Comparison of ENCODE assay signal across 30 cellular contexts in the genomic region with DNA sequence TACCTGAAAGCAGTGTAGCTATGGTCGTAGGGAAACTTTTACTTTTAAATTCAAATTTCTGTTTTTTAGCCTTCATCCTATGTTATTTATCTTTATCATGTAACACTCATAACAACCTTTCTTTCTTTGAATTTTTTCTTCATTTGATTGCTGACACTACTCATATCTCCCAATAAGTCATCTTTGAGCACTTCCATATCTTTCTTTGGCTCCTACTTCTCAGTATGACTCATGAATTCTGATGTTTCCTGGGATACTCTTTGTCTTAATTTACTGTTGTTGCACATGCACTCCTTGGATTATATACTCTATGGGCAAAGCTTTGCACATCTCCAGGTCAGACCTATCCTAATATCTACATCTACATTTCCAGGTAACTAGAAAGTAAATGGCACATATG. TPM values are rescaled to one million over a fixed set of nuclear protein-coding genes. Genes with fewer than 3 reads are reported as not detected.
"Had no signal": no experiment of that assay in that cellular context is flagged by ENCODE, and none has a peak within 500 bp of the region (broad histone marks: within the 10 kb centered on the region; RNA-seq: fewer than 3 reads in every experiment).

No MANE protein-coding gene starts in this region.

- H3K36me3 Mint-ChIP-seq: memory B cell; mesothelial cell of epicardium; natural killer cell treated with Interleukin-12 subunit alpha and Interleukin-12 subunit beta and Interleukin-15 and Interleukin-18, amount 100 ng/mL, for 72 hours; neural progenitor cell; stimulated activated naive B cell treated with anti-CD40 and anti-IgM and Interleukin-4, amounts not matched to agents 10 μg/mL and 1 μg/mL and 100 μg/mL, for 72 hours had no signal

- H3K79me2 ChIP-seq: parathyroid adenoma had no signal

- H3K4me2 ChIP-seq: neural progenitor cell had no signal

- ATAC-seq: esophagus mucosa; heart right ventricle; left cardiac atrium; natural killer cell treated with Interleukin-12 subunit alpha and Interleukin-12 subunit beta and Interleukin-15 and Interleukin-18, amount 100 ng/mL, for 72 hours; sciatic nerve; stimulated activated naive B cell treated with anti-CD40 and anti-IgM and Interleukin-4, amounts not matched to agents 10 μg/mL and 1 μg/mL and 100 μg/mL, for 72 hours; stimulated activated naive CD8-positive, alpha-beta T cell treated with anti-CD3 and anti-CD28 coated beads, Interleukin-15, amount 100 ng/mL, for 72 hours had no signal

- H3K9me3 Mint-ChIP-seq: memory B cell; mesothelial cell of epicardium; neural progenitor cell; stimulated activated naive CD8-positive, alpha-beta T cell treated with anti-CD3 and anti-CD28 coated beads, Interleukin-15, amount 100 ng/mL, for 72 hours had no signal

- H3K4me1 ChIP-seq: heart right ventricle, left ventricle myocardium inferior, lower lobe of right lung, neural progenitor cell, parathyroid adenoma, prostate gland, spleen, transverse colon had no signal

- H3K9me3 ChIP-seq: heart right ventricle, left ventricle myocardium inferior, lower lobe of right lung, prostate gland, spleen, thoracic aorta, transverse colon had no signal

- H3K4me3 ChIP-seq: heart right ventricle, left ventricle myocardium inferior, lower lobe of right lung, neural progenitor cell, prostate gland, spleen, thoracic aorta, transverse colon had no signal

- H3K4me3 Mint-ChIP-seq: memory B cell; mesothelial cell of epicardium; natural killer cell treated with Interleukin-12 subunit alpha and Interleukin-12 subunit beta and Interleukin-15 and Interleukin-18, amount 100 ng/mL, for 72 hours; neural progenitor cell; stimulated activated naive B cell treated with anti-CD40 and anti-IgM and Interleukin-4, amounts not matched to agents 10 μg/mL and 1 μg/mL and 100 μg/mL, for 72 hours; stimulated activated naive CD8-positive, alpha-beta T cell treated with anti-CD3 and anti-CD28 coated beads, Interleukin-15, amount 100 ng/mL, for 72 hours had no signal

- H3K27ac Mint-ChIP-seq: memory B cell; mesothelial cell of epicardium; natural killer cell treated with Interleukin-12 subunit alpha and Interleukin-12 subunit beta and Interleukin-15 and Interleukin-18, amount 100 ng/mL, for 72 hours; neural progenitor cell; stimulated activated naive B cell treated with anti-CD40 and anti-IgM and Interleukin-4, amounts not matched to agents 10 μg/mL and 1 μg/mL and 100 μg/mL, for 72 hours; stimulated activated naive CD8-positive, alpha-beta T cell treated with anti-CD3 and anti-CD28 coated beads, Interleukin-15, amount 100 ng/mL, for 72 hours had no signal

- H3K27ac ChIP-seq: heart right ventricle, left ventricle myocardium inferior, lower lobe of right lung, neural progenitor cell, parathyroid adenoma, prostate gland, spleen, thoracic aorta, transverse colon had no signal

- FAIRE-seq: endometrium, frontal cortex had no signal

- H2AFZ ChIP-seq: neural progenitor cell, parathyroid adenoma had no signal

- H3K36me3 ChIP-seq: heart right ventricle, left ventricle myocardium inferior, lower lobe of right lung, neural progenitor cell, prostate gland, spleen, thoracic aorta, transverse colon had no signal

- H3K27me3 ChIP-seq: heart right ventricle, neural progenitor cell, spleen, transverse colon had no signal

- H3K9ac ChIP-seq: neural progenitor cell, parathyroid adenoma had no signal

- DNase-seq: effector memory CD4-positive, alpha-beta T cell; heart right ventricle; islet precursor cell; left cardiac atrium; left ventricle myocardium inferior; lower lobe of right lung; occipital lobe; retina; spleen; stimulated activated CD4-positive, alpha-beta T cell treated with anti-CD3 and anti-CD28 coated beads, Interleukin-15, amount 100 ng/mL, for 24 hours; stimulated activated CD4-positive, alpha-beta T cell treated with anti-CD3 and anti-CD28 coated beads, Interleukin-1b, Interleukin-23, amount 100 ng/mL, for 48 hours; stimulated activated CD4-positive, alpha-beta T cell treated with anti-CD3 and anti-CD28 coated beads, Interleukin-4, amount 100 ng/mL, for 4 hours; stimulated activated naive B cell treated with anti-CD40 and anti-IgM and Interleukin-4, amounts not matched to agents 10 μg/mL and 1 μg/mL and 100 μg/mL, for 72 hours; stimulated activated naive CD8-positive, alpha-beta T cell treated with anti-CD3 and anti-CD28 coated beads, Interleukin-15, amount 100 ng/mL, for 72 hours; substantia nigra; transverse colon had no signal

- H3K4me1 Mint-ChIP-seq: memory B cell; mesothelial cell of epicardium; neural progenitor cell; stimulated activated naive B cell treated with anti-CD40 and anti-IgM and Interleukin-4, amounts not matched to agents 10 μg/mL and 1 μg/mL and 100 μg/mL, for 72 hours; stimulated activated naive CD8-positive, alpha-beta T cell treated with anti-CD3 and anti-CD28 coated beads, Interleukin-15, amount 100 ng/mL, for 72 hours had no signal

RNA-seq across cellular contexts. Expression of a gene that starts 18.1 kb away (rescaled TPM):
- total RNA-seq: esophagus mucosa; fibroblast of lung; heart right ventricle; left cardiac atrium; left ventricle myocardium inferior; lower lobe of right lung; mesothelial cell of epicardium; natural killer cell treated with Interleukin-12 subunit alpha and Interleukin-12 subunit beta and Interleukin-15 and Interleukin-18, amount 100 ng/mL, for 72 hours; occipital lobe; prostate gland; sciatic nerve; skeletal muscle tissue; spleen; thoracic aorta; transverse colon; ureter had no signal
- polyA plus RNA-seq: fibroblast of lung had no signal

RNA-seq across cellular contexts. Expression of a gene that starts 19.9 kb away (rescaled TPM):
- total RNA-seq: esophagus mucosa; fibroblast of lung; heart right ventricle; left cardiac atrium; left ventricle myocardium inferior; natural killer cell treated with Interleukin-12 subunit alpha and Interleukin-12 subunit beta and Interleukin-15 and Interleukin-18, amount 100 ng/mL, for 72 hours; skeletal muscle tissue; thoracic aorta; transverse colon; ureter had no signal
- polyA plus RNA-seq: fibroblast of lung, heart right ventricle had no signal
